8 cellular contexts compared by ENCODE assay signal in the genomic region with DNA sequence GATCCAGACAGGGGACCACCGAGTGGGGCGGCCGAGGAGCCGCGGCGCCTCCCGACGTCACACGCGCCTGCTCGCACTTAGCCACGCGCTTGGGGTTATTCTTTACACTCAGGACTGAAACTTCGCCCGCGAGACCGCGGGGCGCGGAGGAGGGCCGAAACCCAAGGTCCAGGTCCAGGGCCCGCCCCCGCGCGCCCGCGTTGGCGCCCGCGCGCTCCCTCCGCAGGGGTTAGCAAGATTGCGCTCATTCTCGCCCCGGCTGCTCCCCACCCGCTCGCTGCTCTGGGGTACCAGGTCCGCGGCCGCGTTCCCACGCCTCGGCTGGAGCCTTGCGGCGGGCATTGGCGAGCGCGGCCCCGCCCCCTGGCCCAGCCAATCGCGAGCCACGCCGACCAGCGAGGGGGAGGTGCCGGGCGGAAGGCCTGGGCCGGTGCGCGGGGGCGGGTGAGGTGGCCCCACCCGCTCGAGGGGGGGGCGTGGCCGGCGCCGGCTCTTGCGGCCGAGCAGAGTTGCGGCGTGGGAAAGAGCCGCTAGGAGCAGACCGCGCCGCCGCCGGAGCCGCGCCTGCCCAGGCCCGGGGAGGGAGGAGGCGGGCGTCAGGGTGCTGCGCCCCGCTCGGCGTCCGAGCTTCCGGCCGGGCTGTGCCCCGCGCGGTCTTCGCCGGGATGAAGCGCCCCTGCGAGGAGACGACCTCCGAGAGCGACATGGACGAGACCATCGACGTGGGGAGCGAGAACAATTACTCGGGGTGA. TPM values are rescaled to one million over a fixed set of nuclear protein-coding genes. Genes with fewer than 3 reads are reported as not detected.
A peak's percentile ranks its signal among the peaks of the same experiment; 100 is the strongest.
DNase-seq lines count a peak whose midpoint lies in the region; ATAC-seq and TF ChIP-seq lines count a peak whose summit lies in the region.

A gene (plus strand): TSS at position 521 of the 752 bp plus-strand sequence. CDS start 145 bp downstream, at position 666.

- no peaks in the 10 kb centered on the region for H3K9me3 Mint-ChIP-seq in chondrocyte (ENCODE audit: low read depth)

- H2AFZ ChIP-seq in ACC112 (ENCODE audit: low read length, unreplicated experiment) = peak within 1 kb of the TSS; percentile 83

- H3K27ac Mint-ChIP-seq in chondrocyte (ENCODE audit: unreplicated experiment) = peak within 1 kb of the TSS; percentile 98

- peak within 1 kb of the TSS; percentile 98 for H3K4me3 Mint-ChIP-seq in chondrocyte (ENCODE audit: unreplicated experiment)

- peaks cover 15% of the 10 kb centered on the region for H3K36me3 Mint-ChIP-seq in chondrocyte (ENCODE audit: low read depth)

- no peaks in the 10 kb centered on the region for H3K79me2 ChIP-seq in ACC112 (ENCODE audit: control insufficient read depth, insufficient read depth, low read length, unreplicated experiment)

- TF ChIP-seq CTCF in chondrocyte (IDR thresholded peaks at IDR 0.05) = peak; percentile 47

- H3K4me1 ChIP-seq in ACC112 (ENCODE audit: control insufficient read depth, insufficient read depth, low read length, unreplicated experiment) = peaks cover 7% of the 10 kb centered on the region

- H3K4me1 Mint-ChIP-seq in chondrocyte (ENCODE audit: low read depth) = peaks cover 73% of the 10 kb centered on the region

- no peaks in the 10 kb centered on the region for H3K36me3 ChIP-seq in ACC112 (ENCODE audit: insufficient read depth, low read length)

- ATAC-seq in GM18868 (IDR thresholded peaks at IDR 0.05; ENCODE audit: unreplicated experiment) (peak; percentile 87), HG03103 (IDR thresholded peaks at IDR 0.05; ENCODE audit: low read depth, unreplicated experiment) (peak; percentile 81)

- no peak within 1 kb of the TSS for H3K27ac ChIP-seq in ACC112 (ENCODE audit: low read depth, low read length)

- peak within 1 kb of the TSS; percentile 79 for H3K4me3 ChIP-seq in ACC112 (ENCODE audit: low read depth, low read length)

- H3K27me3 ChIP-seq in ACC112 (ENCODE audit: insufficient read depth, low read length) = peaks cover 87% of the 10 kb centered on the region

- no peaks in the 10 kb centered on the region for H3K27me3 Mint-ChIP-seq in chondrocyte (ENCODE audit: low read depth)

- DNase-seq in NCI-H2196 (lab: John Stamatoyannopoulos, UW; ENCODE audit: unreplicated experiment) (peak; percentile 94), chondrocyte (ENCODE audit: low spot score) (peak; percentile 98), kidney glomerular epithelial cell (lab: John Stamatoyannopoulos, UW) (peak; percentile 79)
- peak; percentile 78 to 84 for DNase-seq in activated CD4-positive, alpha-beta T cell treated with anti-CD3 and anti-CD28 coated beads for 4 hours
- DNase-seq in stimulated activated CD4-positive, alpha-beta T cell treated with anti-CD3 and anti-CD28 coated beads, Interleukin-15, amount 100 ng/mL, for 1 hour (ENCODE audit: low read depth in 1 of 2, low spot score in 1 of 2) = peak; percentile 68 to 77

RNA-seq across cellular contexts. Expression of the gene that starts here (rescaled TPM):
- 17.6 to 43.0 TPM (median 41.2 TPM) in 3 replicates for total RNA-seq in chondrocyte
